21 cellular contexts compared by ENCODE assay signal in the genomic region with DNA sequence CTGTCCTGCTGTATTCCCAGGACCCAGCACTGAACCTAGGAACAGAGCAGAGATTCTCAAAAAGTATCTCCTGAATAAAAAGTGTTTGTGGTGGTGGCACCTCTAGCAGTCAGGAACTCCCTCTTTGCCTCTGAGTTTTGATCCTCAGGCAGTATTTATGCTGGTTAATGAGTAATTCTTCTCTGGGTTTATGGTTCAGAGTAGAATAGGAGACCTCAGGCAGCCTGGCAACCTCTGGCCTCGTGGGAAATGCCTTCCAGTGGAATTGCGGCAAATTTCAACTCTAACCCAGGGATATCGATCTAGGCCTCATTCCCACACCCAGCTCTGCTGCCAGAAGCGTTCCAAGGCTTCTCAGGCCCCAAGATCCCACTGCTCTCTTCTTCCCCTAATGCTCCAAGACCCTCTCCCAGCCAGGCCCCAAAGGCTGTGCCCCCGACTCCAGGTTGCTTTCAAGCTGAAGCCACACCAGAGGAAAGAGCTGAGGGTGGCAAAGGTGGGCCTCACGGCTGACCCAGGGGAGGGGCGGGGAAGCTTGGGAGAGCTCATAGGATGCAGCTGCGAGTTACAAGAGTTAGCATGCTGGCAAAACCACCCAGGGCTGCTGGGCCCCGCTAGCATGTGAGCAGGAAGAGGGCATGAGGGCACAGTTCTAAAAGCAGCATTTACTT. TPM values are rescaled to one million over a fixed set of nuclear protein-coding genes. Genes with fewer than 3 reads are reported as not detected.
DNase-seq lines count a peak whose midpoint lies in the region; ATAC-seq and TF ChIP-seq lines count a peak whose summit lies in the region.
"Had no signal": no experiment of that assay in that cellular context is flagged by ENCODE, and none has a peak within 500 bp of the region (broad histone marks: within the 10 kb centered on the region; RNA-seq: fewer than 3 reads in every experiment).

No MANE protein-coding gene starts in this region.

- TF ChIP-seq POLR2A in upper lobe of left lung (IDR thresholded peaks at IDR 0.05): no peak

- H3K4me1 Mint-ChIP-seq in mesothelial cell of epicardium: no peaks in the 10 kb centered on the region
- H3K4me1 Mint-ChIP-seq: CD8-positive, alpha-beta memory T cell; memory B cell had no signal

- no peak overlapping the region for H3K27ac Mint-ChIP-seq in mesothelial cell of epicardium
- H3K27ac Mint-ChIP-seq: CD8-positive, alpha-beta memory T cell; memory B cell had no signal

- DNase-seq in HCEC 1CT (no peak), NCI-H1436 treated with DMSO at 0.1 percent for 48 hours (lab: John Stamatoyannopoulos, UW) (no peak), mesothelial cell of epicardium (ENCODE audit: low spot score in 2 of 2, unreplicated experiment in 2 of 2) (no peak), upper lobe of left lung (no peak)
- DNase-seq: activated CD8-positive, alpha-beta memory T cell treated with anti-CD3 and anti-CD28 coated beads for 24 hours; activated naive CD4-positive, alpha-beta T cell treated with anti-CD3 and anti-CD28 coated beads, Interleukin-2, amount 50 U/mL, for 16 hours; activated T-cell treated with anti-CD3 and anti-CD28 coated beads, Interleukin-2, amount 50 U/mL, for 48 hours; CD8-positive, alpha-beta memory T cell; cerebellar nuclear complex; effector memory CD4-positive, alpha-beta T cell; gastrocnemius medialis; NCI-H510A treated with DMSO at 0.1 percent for 48 hours; spleen; stimulated activated CD4-positive, alpha-beta T cell treated with anti-CD3 and anti-CD28 coated beads, Interleukin-4, amount 100 ng/mL, for 24 hours had no signal

- ATAC-seq in upper lobe of left lung (ENCODE audit: low FRiP score in 2 of 2): no peak
- ATAC-seq: gastrocnemius medialis, HCT116, Right ventricle myocardium inferior had no signal

- H3K27me3 ChIP-seq in BLaER1 treated with 17β-estradiol and CSF1 and Interleukin-3, amounts not matched to agents 10 nM and 100 nM: no peaks in the 10 kb centered on the region
- H3K27me3 ChIP-seq in liver (ENCODE audit: control insufficient read depth in 4 of 4, insufficient read depth in 4 of 4, low read length in 3 of 4): no peaks in the 10 kb centered on the region
- H3K27me3 ChIP-seq in rectal smooth muscle tissue (ENCODE audit: control insufficient read depth, insufficient read depth, low read length): no peaks in the 10 kb centered on the region
- H3K27me3 ChIP-seq in upper lobe of left lung: no peaks in the 10 kb centered on the region
- H3K27me3 ChIP-seq: gastrocnemius medialis, spleen had no signal

- no peak overlapping the region for H3K4me3 Mint-ChIP-seq in mesothelial cell of epicardium
- H3K4me3 Mint-ChIP-seq: CD8-positive, alpha-beta memory T cell; memory B cell had no signal

- H3K9me3 ChIP-seq in BLaER1 treated with 17β-estradiol and CSF1 and Interleukin-3, amounts not matched to agents 10 nM and 100 nM (replicated peaks in 1 of 11): no peaks in the 10 kb centered on the region
- H3K9me3 ChIP-seq in liver (ENCODE audit: control insufficient read depth in 4 of 4, low read length in 3 of 4) (no peaks in the 10 kb centered on the region), upper lobe of left lung (no peaks in the 10 kb centered on the region)
- H3K9me3 ChIP-seq: gastrocnemius medialis, spleen had no signal

- peak overlapping the region in 6 of 11 experiments; percentile 7 to 37 (median 22); a peak in 7 of 22 replicates for H3K9ac ChIP-seq in BLaER1 treated with 17β-estradiol and CSF1 and Interleukin-3, amounts not matched to agents 10 nM and 100 nM
- H3K9ac ChIP-seq in liver (ENCODE audit: low read depth in 1 of 2, low read length in 2 of 2) (peak overlapping the region in 1 of 2 donors; percentile 10), rectal smooth muscle tissue (ENCODE audit: low read length) (no peak overlapping the region)

- no peaks in the 10 kb centered on the region for H3K9me3 Mint-ChIP-seq in mesothelial cell of epicardium
- H3K9me3 Mint-ChIP-seq: CD8-positive, alpha-beta memory T cell; memory B cell had no signal

- H3K27me3 Mint-ChIP-seq in mesothelial cell of epicardium (ENCODE audit: low read depth): no peaks in the 10 kb centered on the region
- H3K27me3 Mint-ChIP-seq: CD8-positive, alpha-beta memory T cell; memory B cell had no signal

- 29% methylated on average over 9 of the region's 9 CpGs for WGBS in liver
- WGBS in upper lobe of left lung, 2 donors: 75 to 90% methylated on average over 5 to 9 of the region's 9 CpGs

- peak; percentile 31 to 39 for TF ChIP-seq RAD21 in liver (IDR thresholded peaks at IDR 0.05)

- H3K4me3 ChIP-seq in BLaER1 treated with 17β-estradiol and CSF1 and Interleukin-3, amounts not matched to agents 10 nM and 100 nM: no peak overlapping the region
- H3K4me3 ChIP-seq in liver (ENCODE audit: low read depth in 1 of 3, low read length in 3 of 3): no peak overlapping the region
- H3K4me3 ChIP-seq in rectal smooth muscle tissue (ENCODE audit: low read length): peak overlapping the region; percentile 30
- H3K4me3 ChIP-seq in upper lobe of left lung: no peak overlapping the region
- H3K4me3 ChIP-seq: gastrocnemius medialis, spleen had no signal

- TF ChIP-seq CTCF in VCaP (conservative IDR thresholded peaks at IDR 0.05) (no peak), liver (IDR thresholded peaks at IDR 0.05; ENCODE audit: low read depth, low read length, missing input control) (no peak), mesothelial cell of epicardium (IDR thresholded peaks at IDR 0.05; ENCODE audit: unreplicated experiment) (no peak), upper lobe of left lung (IDR thresholded peaks at IDR 0.05) (no peak)

- no peak for TF ChIP-seq EP300 in upper lobe of left lung (IDR thresholded peaks at IDR 0.05)

- H4K20me1 ChIP-seq in BLaER1 treated with 17β-estradiol and CSF1 and Interleukin-3, amounts not matched to agents 10 nM and 100 nM: no peaks in the 10 kb centered on the region; a peak in 1 of 22 replicates

- H3K27ac ChIP-seq in BLaER1 treated with 17β-estradiol and CSF1 and Interleukin-3, amounts not matched to agents 10 nM and 100 nM: peak overlapping the region in 6 of 11 experiments; percentile 0 to 74 (median 33); a peak in 9 of 22 replicates
- H3K27ac ChIP-seq in VCaP (peak overlapping the region; percentile 71), liver (ENCODE audit: low read depth in 1 of 2, low read length in 2 of 2) (peak overlapping the region; percentile 58 to 61), rectal smooth muscle tissue (ENCODE audit: low read depth, low read length) (no peak overlapping the region), upper lobe of left lung (no peak overlapping the region)
- H3K27ac ChIP-seq: gastrocnemius medialis, spleen had no signal

- H3K36me3 Mint-ChIP-seq in mesothelial cell of epicardium: peaks cover 32% of the 10 kb centered on the region

- peaks cover 52 to 69% (median 59%) of the 10 kb centered on the region in 11 experiments for H3K36me3 ChIP-seq in BLaER1 treated with 17β-estradiol and CSF1 and Interleukin-3, amounts not matched to agents 10 nM and 100 nM
- peaks cover 8 to 28% (median 18%) of the 10 kb centered on the region in 4 donors for H3K36me3 ChIP-seq in liver (ENCODE audit: control insufficient read depth in 4 of 4, insufficient read depth in 3 of 4, low read depth in 1 of 4, low read length in 3 of 4)
- H3K36me3 ChIP-seq in rectal smooth muscle tissue (ENCODE audit: control insufficient read depth, insufficient read depth, low read length): peaks cover 42% of the 10 kb centered on the region
- H3K36me3 ChIP-seq in upper lobe of left lung: peaks cover 16 to 60% (median 46%) of the 10 kb centered on the region in 4 donors

- peak overlapping the region in 7 of 11 experiments; percentile 12 to 74 (median 37); a peak in 10 of 22 replicates for H3K4me2 ChIP-seq in BLaER1 treated with 17β-estradiol and CSF1 and Interleukin-3, amounts not matched to agents 10 nM and 100 nM

- H3K4me1 ChIP-seq in BLaER1 treated with 17β-estradiol and CSF1 and Interleukin-3, amounts not matched to agents 10 nM and 100 nM: peaks cover 11 to 50% (median 22%) of the 10 kb centered on the region in 10 experiments; a peak in 18 of 20 replicates
- H3K4me1 ChIP-seq in liver (ENCODE audit: control insufficient read depth in 4 of 4, insufficient read depth in 4 of 4, low read length in 3 of 4) (peaks cover 24 to 62% (median 53%) of the 10 kb centered on the region in 4 donors), rectal smooth muscle tissue (ENCODE audit: control insufficient read depth, insufficient read depth, low read length) (no peaks in the 10 kb centered on the region), upper lobe of left lung (no peaks in the 10 kb centered on the region)
- H3K4me1 ChIP-seq: gastrocnemius medialis, spleen had no signal

TF ChIP-seq in liver, 16 proteins besides CTCF, POLR2A, EP300 and RAD21 (continues in another document):
- peak; percentile 26 for TF ChIP-seq TAF1 (conservative IDR thresholded peaks at IDR 0.05)
- TF ChIP-seq FOXA2 (IDR thresholded peaks at IDR 0.05): peak; percentile 35
- TF ChIP-seq RXRA (IDR thresholded peaks at IDR 0.05): peak; percentile 93 to 95

RNA-seq across cellular contexts. Expression of a gene that starts 10.9 kb away (rescaled TPM):
- total RNA-seq in liver (10 to 100 TPM; 26.9 to 61.2 TPM), mesothelial cell of epicardium (26.9 to 30.8 TPM (median 27.7 TPM) in 3 replicates), upper lobe of left lung (10 to 100 TPM; 12.0 to 25.8 (median 19.6) TPM)
- polyA plus RNA-seq in liver: 10 to 100 TPM; 60.8 to 63.6 TPM

RNA-seq across cellular contexts. Expression of a gene that starts 13.4 kb away (rescaled TPM):
- total RNA-seq in liver: 100 to 1,000 TPM in 1 of 2 donors, 10 to 100 TPM in 1; 99.1 to 258 TPM
- polyA plus RNA-seq in liver: 10 to 100 TPM; 40.2 to 49.3 TPM
- 42.9 to 45.6 TPM (median 44.2 TPM) in 3 replicates for total RNA-seq in mesothelial cell of epicardium
- total RNA-seq in upper lobe of left lung: 10 to 100 TPM; 30.6 to 48.2 (median 38.2) TPM

RNA-seq across cellular contexts. Expression of a gene that starts 22.8 kb away (rescaled TPM):
- total RNA-seq in liver (10 to 100 TPM; 20.9 to 27.5 TPM), mesothelial cell of epicardium (44.8 to 50.2 TPM (median 49.5 TPM) in 3 replicates), upper lobe of left lung (10 to 100 TPM in 4 of 6 donors, 1 to 10 TPM in 2; 6.4 to 37.1 (median 28.4) TPM)
- polyA plus RNA-seq in liver: 10 to 100 TPM; 15.7 to 24.8 TPM

RNA-seq across cellular contexts. Expression of a gene that starts 22.9 kb away (rescaled TPM):
- total RNA-seq in liver (1 to 10 TPM in 1 of 2 donors, under 1 TPM in 1; 0.09 to 1.1 TPM), mesothelial cell of epicardium (0.64 to 0.95 TPM (median 0.72 TPM) in 3 replicates), upper lobe of left lung (1 to 10 TPM in 2 of 6 donors, under 1 TPM in 4; 0.23 to 3.1 (median 0.43) TPM)
- polyA plus RNA-seq in liver: under 1 TPM; 0.23 to 0.26 TPM
- total RNA-seq: gastrocnemius medialis had no signal

RNA-seq across cellular contexts. Expression of a gene that starts 38.4 kb away (rescaled TPM):
- total RNA-seq in liver (1 to 10 TPM in 1 of 2 donors, under 1 TPM in 1; 0.50 to 2.3 TPM), mesothelial cell of epicardium (3.4 to 4.3 TPM (median 4.3 TPM) in 3 replicates), upper lobe of left lung (10 to 100 TPM in 3 of 6 donors, 1 to 10 TPM in 3; 5.2 to 21.1 (median 12.7) TPM)
- polyA plus RNA-seq in liver: under 1 TPM; 0.31 to 0.81 TPM

Comparison
In these comparisons a context has a peak if more than half of its experiments do, and no peak if none do; other contexts are left out.
1. H3K27ac ChIP-seq: peak in BLaER1 treated with 17β-estradiol and CSF1 and Interleukin-3, amounts not matched to agents 10 nM and 100 nM (6 of 11), VCaP (single experiment) and liver (2 of 2); none in rectal smooth muscle tissue (single experiment) and upper lobe of left lung (0 of 4).